9 cellular contexts compared by ENCODE assay signal in the genomic region with DNA sequence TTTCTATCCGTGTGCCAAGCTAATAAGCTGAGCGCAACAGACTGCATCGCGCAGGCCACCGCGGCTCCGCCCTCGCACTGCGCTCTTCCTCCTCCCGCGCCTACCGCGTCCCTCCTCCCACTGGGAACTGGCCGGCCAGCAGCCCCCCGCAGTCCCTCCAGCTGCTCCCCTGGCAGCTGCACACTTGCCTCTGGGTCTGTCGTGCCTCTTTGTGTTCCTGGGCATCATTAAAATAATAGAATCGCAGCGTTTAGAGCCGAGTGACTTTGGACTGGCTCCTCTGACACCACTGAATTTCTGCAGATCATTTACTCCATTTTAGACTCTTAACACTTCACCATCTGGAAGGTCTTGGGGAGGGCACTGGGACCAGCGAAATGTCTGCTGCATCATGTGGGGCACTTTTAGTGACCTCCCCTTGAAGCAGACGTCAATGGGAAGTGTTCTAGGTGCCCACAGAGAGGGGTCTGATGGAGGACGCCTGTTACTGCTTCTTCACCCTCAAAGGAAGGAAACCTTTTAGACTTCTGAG. TPM values are rescaled to one million over a fixed set of nuclear protein-coding genes. Genes with fewer than 3 reads are reported as not detected.
A peak's percentile ranks its signal among the peaks of the same experiment; 100 is the strongest.
DNase-seq lines count a peak whose midpoint lies in the region; ATAC-seq and TF ChIP-seq lines count a peak whose summit lies in the region.
"Had no signal": no experiment of that assay in that cellular context is flagged by ENCODE, and none has a peak within 500 bp of the region (broad histone marks: within the 10 kb centered on the region; RNA-seq: fewer than 3 reads in every experiment).

No MANE protein-coding gene starts in this region.

- DNase-seq in A673 (ENCODE audit: low spot score) (peak; percentile 66), Peyer's patch (peak in 1 of 3 donors; percentile 56), cerebellum (ENCODE audit: low spot score) (peak; percentile 84), lung (ENCODE audit: low spot score) (no peak), superior temporal gyrus (ENCODE audit: extremely low spot score) (peak; percentile 78), trophoblast cell (no peak)

- H4K91ac ChIP-seq in trophoblast cell (ENCODE audit: low read depth, low read length) = no peak overlapping the region

- no peak overlapping the region for H3K4ac ChIP-seq in trophoblast cell (ENCODE audit: low read depth, low read length)

- H3K27ac ChIP-seq in A673 (ENCODE audit: low read depth, low read length, poor library complexity, severe bottlenecking) = no peak overlapping the region
- peak overlapping the region in 2 of 4 donors; percentile 0 to 13 for H3K27ac ChIP-seq in Peyer's patch
- peak overlapping the region; percentile 29 to 49 for H3K27ac ChIP-seq in lung (ENCODE audit: low read depth in 1 of 2, low read length in 1 of 2)
- H3K27ac ChIP-seq in trophoblast cell (ENCODE audit: low read depth, low read length) = no peak overlapping the region
- H3K27ac ChIP-seq: epithelial cell of prostate had no signal

- H2BK120ac ChIP-seq in trophoblast cell (ENCODE audit: insufficient read depth, low read length, poor library complexity) = no peak overlapping the region

- H2BK12ac ChIP-seq in trophoblast cell (ENCODE audit: low read length) = no peak overlapping the region

- H3K9me3 ChIP-seq in A673 (ENCODE audit: low read depth, low read length, poor library complexity, severe bottlenecking) = peaks cover 9% of the 10 kb centered on the region
- peaks cover 0 to 5% (median 0%) of the 10 kb centered on the region in 4 donors for H3K9me3 ChIP-seq in Peyer's patch
- no peaks in the 10 kb centered on the region for H3K9me3 ChIP-seq in lung (ENCODE audit: control insufficient read depth in 2 of 2, insufficient read depth in 1 of 2, low read length in 1 of 2)
- no peaks in the 10 kb centered on the region for H3K9me3 ChIP-seq in trophoblast cell (ENCODE audit: insufficient read depth, low read depth, low read length)

- CTCF ChIA-PET in A673 (lab: Charles Lee) = no interaction called here

- H3K36me3 ChIP-seq in A673 (ENCODE audit: insufficient read depth, low read length, poor library complexity, severe bottlenecking) (no peaks in the 10 kb centered on the region), Peyer's patch (no peaks in the 10 kb centered on the region), lung (ENCODE audit: control insufficient read depth in 2 of 2, insufficient read depth in 2 of 2, low read length in 2 of 2) (no peaks in the 10 kb centered on the region), trophoblast cell (ENCODE audit: control insufficient read depth in 1 of 2, insufficient read depth in 2 of 2, low read length in 2 of 2) (no peaks in the 10 kb centered on the region)

- H3K4me1 ChIP-seq in A673 (ENCODE audit: insufficient read depth, low read length, poor library complexity, severe bottlenecking) = peaks cover 8% of the 10 kb centered on the region
- peaks cover 0 to 10% (median 0%) of the 10 kb centered on the region in 4 donors for H3K4me1 ChIP-seq in Peyer's patch
- H3K4me1 ChIP-seq in lung (ENCODE audit: control insufficient read depth in 2 of 2, insufficient read depth in 2 of 2, low read length in 2 of 2) = peaks cover 0 to 3% of the 10 kb centered on the region in 2 donors
- no peaks in the 10 kb centered on the region for H3K4me1 ChIP-seq in trophoblast cell (ENCODE audit: control insufficient read depth in 1 of 2, insufficient read depth in 2 of 2, low read length in 2 of 2)

- peak overlapping the region; percentile 35 for H3K4me3 ChIP-seq in A673 (ENCODE audit: low read depth, low read length, poor library complexity, severe bottlenecking)
- H3K4me3 ChIP-seq in Peyer's patch = peak overlapping the region; percentile 12 to 56 (median 41)
- peak overlapping the region; percentile 4 for H3K4me3 ChIP-seq in lung
- H3K4me3 ChIP-seq in trophoblast cell (ENCODE audit: low read depth, low read length) = no peak overlapping the region

- no peak overlapping the region for H4K8ac ChIP-seq in trophoblast cell (ENCODE audit: low read depth, low read length)

- TF ChIP-seq CTCF in A673 (conservative IDR thresholded peaks at IDR 0.05; ENCODE audit: low read depth, low read length) (no peak), Peyer's patch (IDR thresholded peaks at IDR 0.05) (no peak), lung (IDR thresholded peaks at IDR 0.05; ENCODE audit: control extremely low read depth, extremely low read depth) (no peak)

- no TSS peak for BruUV-seq in A673 (replicated peaks; lab: Mats Ljungman, UMichigan)

- H4K12ac ChIP-seq in trophoblast cell (ENCODE audit: low read depth, low read length) = no peak overlapping the region

- H2AK5ac ChIP-seq in trophoblast cell (ENCODE audit: low read length) = no peak overlapping the region

- POLR2A ChIA-PET in A673 (lab: Charles Lee; ENCODE audit: low non-redundant PET) = no interaction called here

- ATAC-seq in GM18505 (IDR thresholded peaks at IDR 0.05; ENCODE audit: unreplicated experiment) (peak; percentile 79), HG03066 (IDR thresholded peaks at IDR 0.05; ENCODE audit: low read depth, unreplicated experiment) (peak; percentile 79), lung (ENCODE audit: insufficient read depth, low FRiP score) (no peak)

- no peak overlapping the region for H3K4me2 ChIP-seq in trophoblast cell (ENCODE audit: low read length)

- H3K79me1 ChIP-seq in trophoblast cell (ENCODE audit: low read length) = no peaks in the 10 kb centered on the region

- TF ChIP-seq POLR2A in GM18505 (IDR thresholded peaks at IDR 0.05; ENCODE audit: borderline replicate concordance, extremely low read depth, insufficient read depth, insufficient read length) (no peak), Peyer's patch (IDR thresholded peaks at IDR 0.05) (no peak)

- no peak overlapping the region for H3K18ac ChIP-seq in trophoblast cell (ENCODE audit: low read length)

- intact Hi-C loops in A673 (cut with micrococcal nuclease; ENCODE audit: unreplicated experiment) = no loop called here

- H2BK5ac ChIP-seq in trophoblast cell (ENCODE audit: low read depth, low read length, poor library complexity) = no peak overlapping the region

- 6 to 7% methylated on average over 22 of the region's 22 CpGs for WGBS in lung, 2 donors
- WGBS in trophoblast cell (ENCODE audit: extremely low coverage, insufficient coverage, insufficient read length) = no CpG with 5 or more reads among the region's 22 CpGs

- H3K14ac ChIP-seq in trophoblast cell (ENCODE audit: low read length) = no peak overlapping the region

- H3K27me3 ChIP-seq in A673 (replicated peaks; ENCODE audit: insufficient read depth, low read depth, low read length, poor library complexity) (no peaks in the 10 kb centered on the region), Peyer's patch (no peaks in the 10 kb centered on the region), lung (ENCODE audit: control insufficient read depth, insufficient read depth) (no peaks in the 10 kb centered on the region), trophoblast cell (ENCODE audit: insufficient read depth, low read length) (no peaks in the 10 kb centered on the region)

- no peaks in the 10 kb centered on the region for H3K79me2 ChIP-seq in trophoblast cell (ENCODE audit: control insufficient read depth, insufficient read depth, low read length, poor library complexity)

- H2AFZ ChIP-seq in trophoblast cell (ENCODE audit: insufficient read depth, low read length, poor library complexity) = no peak overlapping the region

- no peak overlapping the region for H3K23ac ChIP-seq in trophoblast cell (ENCODE audit: low read length)

- no peak overlapping the region for H3K9ac ChIP-seq in trophoblast cell (ENCODE audit: low read length)

RNA-seq across cellular contexts. Expression of gene NAB1, which starts 20.9 kb away (rescaled TPM):
- total RNA-seq in A673 (2021) (29.8 and 32.6 TPM in 2 replicates), Peyer's patch (10 to 100 TPM; 23.1 to 86.6 (median 31.3) TPM), cerebellum (85.8 TPM), lung (10 to 100 TPM; 28.2 to 71.9 TPM)
- 10 to 100 TPM; 14.3 to 16.3 TPM for polyA plus RNA-seq in lung
- 21.4 and 23.7 TPM in 2 replicates for polyA plus RNA-seq in trophoblast cell (2013)

Comparison
In these comparisons a context has a peak if more than half of its experiments do, and no peak if none do; other contexts are left out.
1. DNase-seq: peak in A673 (single experiment), cerebellum (single experiment) and superior temporal gyrus (single experiment); none in lung (single experiment) and trophoblast cell (0 of 2).
2. H3K27ac ChIP-seq: peak in lung (2 of 2); none in A673 (single experiment) and trophoblast cell (single experiment).